Comparison of ENCODE assay signal across 8 cellular contexts in the genomic region with DNA sequence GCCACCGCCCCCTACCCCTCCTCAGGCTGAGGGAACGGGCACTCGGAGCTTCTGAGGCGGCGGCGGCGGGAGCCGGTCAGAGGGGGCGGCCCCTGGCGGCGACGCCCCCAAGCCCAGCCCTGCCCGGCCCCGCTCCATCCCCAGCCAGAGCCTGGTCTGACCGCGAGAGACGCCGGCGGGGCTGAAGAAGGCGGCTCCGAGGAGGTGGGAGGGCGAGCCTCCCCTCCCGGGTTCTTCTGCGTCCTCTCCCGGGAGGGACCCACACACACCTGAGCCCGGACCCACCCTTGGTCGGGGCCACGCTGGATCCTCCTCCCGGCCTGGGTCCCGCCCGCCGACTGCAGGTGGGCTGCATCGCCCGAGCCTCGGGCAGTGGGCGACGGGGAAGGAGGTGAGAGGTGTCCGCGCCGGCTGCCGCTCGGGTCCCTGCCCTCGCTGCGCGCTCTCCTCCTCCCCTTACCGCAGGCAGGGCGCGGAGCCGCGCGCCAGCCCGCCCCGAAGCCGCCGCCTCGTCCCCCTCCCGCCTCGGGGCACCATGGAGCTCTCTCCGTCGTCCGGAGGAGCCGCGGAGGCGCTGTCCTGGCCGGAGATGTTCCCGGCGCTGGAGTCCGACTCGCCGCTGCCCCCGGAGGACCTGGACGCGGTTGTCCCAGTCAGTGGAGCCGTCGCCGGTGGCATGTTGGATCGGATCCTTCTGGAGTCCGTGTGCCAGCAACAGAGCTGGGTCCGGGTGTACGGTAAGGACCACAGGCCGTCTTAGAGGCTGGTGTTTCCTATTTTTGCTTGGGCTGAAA. TPM values are rescaled to one million over a fixed set of nuclear protein-coding genes. Genes with fewer than 3 reads are reported as not detected.
DNase-seq lines count a peak whose midpoint lies in the region; ATAC-seq, FAIRE-seq and TF ChIP-seq lines count a peak whose summit lies in the region.

A gene (plus strand): TSS at position 147 of the 794 bp plus-strand sequence. CDS start 389 bp downstream, at position 536.

- peak; percentile 62 for ATAC-seq in HG03175 (IDR thresholded peaks at IDR 0.05; ENCODE audit: unreplicated experiment)

- no peaks in the 10 kb centered on the region for H3K27me3 ChIP-seq in breast epithelium
- no peaks in the 10 kb centered on the region for H3K27me3 ChIP-seq in iPS-18a (ENCODE audit: control insufficient read depth, insufficient read depth, low read length)

- in situ Hi-C loops in Caki2 (cut with HindIII; ENCODE audit: low pct_unique_long_range_greater_than_20kb, low sequenced_read_pairs), result loop anchor here (25.0 kb wide), 1 partner anchor 193 kb away; no protein-coding TSS in a partner anchor

- H3K9ac ChIP-seq in iPS-18a (ENCODE audit: low read length), result peak within 1 kb of the TSS; percentile 77

- H3K27ac ChIP-seq in breast epithelium, result peak within 1 kb of the TSS; percentile 92 to 94
- H3K27ac ChIP-seq in iPS-18a (ENCODE audit: low read length), result peak within 1 kb of the TSS; percentile 57

- H3K4me1 ChIP-seq in breast epithelium, result no peaks in the 10 kb centered on the region
- H3K4me1 ChIP-seq in iPS-18a (ENCODE audit: control insufficient read depth, low read depth, low read length), result peaks cover 19% of the 10 kb centered on the region

- H3K9me3 ChIP-seq in breast epithelium, result no peaks in the 10 kb centered on the region
- no peaks in the 10 kb centered on the region for H3K9me3 ChIP-seq in iPS-18a (ENCODE audit: control insufficient read depth, low read depth, low read length)

- no peak for FAIRE-seq in GM19239 (lab: Jason Lieb, UNC)

- peak; percentile 80 for DNase-seq in Caki2 (ENCODE audit: low read depth)
- peak; percentile 36 for DNase-seq in GM19239 (ENCODE audit: insufficient read length, low spot score)
- peak; percentile 14 for DNase-seq in NOMO-1 treated with dmso at 0.1 percent for 144 hours (lab: John Stamatoyannopoulos, UW; ENCODE audit: unreplicated experiment)
- peak; percentile 39 to 71 for DNase-seq in breast epithelium (ENCODE audit: low spot score in 2 of 2)
- peak; percentile 95 for DNase-seq in retina
- no peak for DNase-seq in central memory CD4-positive, alpha-beta T cell

- H3K36me3 ChIP-seq in breast epithelium (no peaks in the 10 kb centered on the region), iPS-18a (ENCODE audit: control insufficient read depth, low read depth, low read length) (no peaks in the 10 kb centered on the region)

- peak in 2 of 3 donors; percentile 10 to 12 for TF ChIP-seq CTCF in breast epithelium (IDR thresholded peaks at IDR 0.05)

- H3K4me3 ChIP-seq in breast epithelium (peak within 1 kb of the TSS; percentile 91 to 98 (median 93)), iPS-18a (ENCODE audit: low read length) (peak within 1 kb of the TSS; percentile 92)

- intact Hi-C loops in breast epithelium (cut with DNase I; ENCODE audit: low total_unique reads), result no loop called here

- TF ChIP-seq POLR2A in breast epithelium (IDR thresholded peaks at IDR 0.05), result no peak

RNA-seq across cellular contexts. Expression of the gene that starts here (rescaled TPM):
- 7.4 and 8.6 TPM in 2 replicates for total RNA-seq in Caki2 (2014; rRNA removed; shearing (Covaris generic); ENCODE audit: low replicate concordance)
- total RNA-seq in breast epithelium, result 10 to 100 TPM; 28.5 to 41.0 (median 40.5) TPM
